1 cellular context compared by ENCODE assay signal in the genomic region with DNA sequence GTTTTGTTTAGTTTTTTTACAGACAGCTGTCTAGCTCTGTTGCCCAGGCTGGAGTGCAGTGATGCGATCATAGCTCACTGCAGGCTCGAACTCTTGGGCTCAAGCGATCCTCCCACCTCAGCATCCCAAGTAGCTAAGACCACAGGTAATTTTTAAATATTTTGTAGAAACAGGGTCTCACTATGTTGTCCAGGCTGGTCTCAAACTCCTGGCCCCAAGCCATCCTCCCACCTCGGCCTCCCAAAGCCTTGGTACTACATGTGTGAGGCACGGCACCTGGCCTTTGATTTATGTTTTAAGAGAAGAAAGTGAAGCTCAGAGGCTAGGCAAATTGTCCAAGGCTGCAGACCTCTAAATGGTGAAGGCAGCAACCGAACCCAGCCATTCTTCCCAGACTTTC.
TF ChIP-seq lines count a peak whose summit lies in the region.

No MANE protein-coding gene starts in this region.

TF ChIP-seq in WTC11, 78 proteins besides CTCF, POLR2A, EP300 and RAD21 (continued from another document):
- TF ChIP-seq, protein P1, sequence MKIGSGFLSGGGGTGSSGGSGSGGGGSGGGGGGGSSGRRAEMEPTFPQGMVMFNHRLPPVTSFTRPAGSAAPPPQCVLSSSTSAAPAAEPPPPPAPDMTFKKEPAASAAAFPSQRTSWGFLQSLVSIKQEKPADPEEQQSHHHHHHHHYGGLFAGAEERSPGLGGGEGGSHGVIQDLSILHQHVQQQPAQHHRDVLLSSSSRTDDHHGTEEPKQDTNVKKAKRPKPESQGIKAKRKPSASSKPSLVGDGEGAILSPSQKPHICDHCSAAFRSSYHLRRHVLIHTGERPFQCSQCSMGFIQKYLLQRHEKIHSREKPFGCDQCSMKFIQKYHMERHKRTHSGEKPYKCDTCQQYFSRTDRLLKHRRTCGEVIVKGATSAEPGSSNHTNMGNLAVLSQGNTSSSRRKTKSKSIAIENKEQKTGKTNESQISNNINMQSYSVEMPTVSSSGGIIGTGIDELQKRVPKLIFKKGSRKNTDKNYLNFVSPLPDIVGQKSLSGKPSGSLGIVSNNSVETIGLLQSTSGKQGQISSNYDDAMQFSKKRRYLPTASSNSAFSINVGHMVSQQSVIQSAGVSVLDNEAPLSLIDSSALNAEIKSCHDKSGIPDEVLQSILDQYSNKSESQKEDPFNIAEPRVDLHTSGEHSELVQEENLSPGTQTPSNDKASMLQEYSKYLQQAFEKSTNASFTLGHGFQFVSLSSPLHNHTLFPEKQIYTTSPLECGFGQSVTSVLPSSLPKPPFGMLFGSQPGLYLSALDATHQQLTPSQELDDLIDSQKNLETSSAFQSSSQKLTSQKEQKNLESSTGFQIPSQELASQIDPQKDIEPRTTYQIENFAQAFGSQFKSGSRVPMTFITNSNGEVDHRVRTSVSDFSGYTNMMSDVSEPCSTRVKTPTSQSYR (CRISPR knock-in tag; IDR thresholded peaks at IDR 0.05) = no peak
- TF ChIP-seq, protein P2, sequence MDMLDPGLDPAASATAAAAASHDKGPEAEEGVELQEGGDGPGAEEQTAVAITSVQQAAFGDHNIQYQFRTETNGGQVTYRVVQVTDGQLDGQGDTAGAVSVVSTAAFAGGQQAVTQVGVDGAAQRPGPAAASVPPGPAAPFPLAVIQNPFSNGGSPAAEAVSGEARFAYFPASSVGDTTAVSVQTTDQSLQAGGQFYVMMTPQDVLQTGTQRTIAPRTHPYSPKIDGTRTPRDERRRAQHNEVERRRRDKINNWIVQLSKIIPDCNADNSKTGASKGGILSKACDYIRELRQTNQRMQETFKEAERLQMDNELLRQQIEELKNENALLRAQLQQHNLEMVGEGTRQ (CRISPR knock-in tag; IDR thresholded peaks at IDR 0.05) = no peak
- TF ChIP-seq ATF1 (CRISPR knock-in tag; IDR thresholded peaks at IDR 0.05) (no peak), ZBTB21 (CRISPR knock-in tag; IDR thresholded peaks at IDR 0.05; ENCODE audit: borderline replicate concordance) (no peak), ZNF416 (CRISPR knock-in tag; IDR thresholded peaks at IDR 0.05) (no peak), SOX15 (CRISPR knock-in tag; IDR thresholded peaks at IDR 0.05) (no peak)
